Comparison of ENCODE assay signal across 7 cellular contexts in genomic region chr11:95788921-95789505, GRCh38. TPM values are rescaled to one million over a fixed set of nuclear protein-coding genes. Genes with fewer than 3 reads are reported as not detected.
DNase-seq lines count a peak whose midpoint lies in the region; ATAC-seq and TF ChIP-seq lines count a peak whose summit lies in the region.

No MANE protein-coding gene starts in this region.

- H3K4me2 ChIP-seq in SK-N-SH = peak overlapping the region; percentile 94

- no peaks in the 10 kb centered on the region; the same call in 1 of the 2 replicates for H3K4me1 ChIP-seq in ES-I3 (ENCODE audit: insufficient read depth, low read length)
- peaks cover 8 to 31% of the 10 kb centered on the region in 2 experiments for H3K4me1 ChIP-seq in SK-N-SH (ENCODE audit: control insufficient read depth in 1 of 2, insufficient read depth in 2 of 2, low read depth in 1 of 2, low read length in 1 of 2)
- H3K4me1 ChIP-seq in liver (ENCODE audit: control insufficient read depth in 4 of 4, insufficient read depth in 4 of 4, low read length in 3 of 4) = peaks cover 6 to 33% (median 13%) of the 10 kb centered on the region in 4 donors

- peak; percentile 49 for DNase-seq in SK-N-SH
- no peak for DNase-seq in central memory CD8-positive, alpha-beta T cell (ENCODE audit: low spot score in 2 of 2)
- peak; percentile 0 for DNase-seq in stimulated activated CD8-positive, alpha-beta memory T cell treated with anti-CD3 and anti-CD28 coated beads, Interleukin-2, amount 100 ng/mL, for 1 hour (ENCODE audit: low read depth in 2 of 2)

- peak; percentile 43 for TF ChIP-seq CTCF in SK-N-SH (IDR thresholded peaks at IDR 0.05)
- no peak for TF ChIP-seq CTCF in liver (IDR thresholded peaks at IDR 0.05; ENCODE audit: low read depth, low read length, missing input control)

- POLR2A ChIA-PET in SK-N-SH (lab: Yijun Ruan, JAX) = interaction anchor here (0.7 to 2.0 kb wide), 7 partner anchors 11 to 731 kb away, joined by 3 to 9 read pairs (median 3); partner anchors contain the start of genes CCDC82, ENDOD1, JRKL and SRSF8

- H3K4me1 Mint-ChIP-seq in central memory CD8-positive, alpha-beta T cell = peaks cover 43% of the 10 kb centered on the region

- 3% methylated on average over 14 of the region's 34 CpGs for WGBS in SK-N-SH (ENCODE audit: low lambda C conversion rate)
- 1% methylated on average over 34 of the region's 34 CpGs for WGBS in liver

- no peaks in the 10 kb centered on the region for H3K9me3 ChIP-seq in ES-I3 (ENCODE audit: control insufficient read depth, insufficient read depth, low read length)
- H3K9me3 ChIP-seq in SK-N-SH = no peaks in the 10 kb centered on the region
- H3K9me3 ChIP-seq in liver (ENCODE audit: control insufficient read depth in 4 of 4, low read length in 3 of 4) = no peaks in the 10 kb centered on the region

- H4K20me1 ChIP-seq in SK-N-SH (ENCODE audit: insufficient read depth) = no peaks in the 10 kb centered on the region

- peaks cover 8% of the 10 kb centered on the region for H3F3A ChIP-seq in SK-N-SH (replicated peaks; ENCODE audit: insufficient read depth)

- H3K36me3 ChIP-seq in ES-I3 (ENCODE audit: insufficient read depth, low read length) (peaks cover 9% of the 10 kb centered on the region; the same call in 1 of the 2 replicates), SK-N-SH (replicated peaks in 1 of 2; ENCODE audit: control insufficient read depth in 1 of 2, insufficient read depth in 2 of 2, low read length in 1 of 2) (peaks cover 34 to 35% of the 10 kb centered on the region in 2 experiments), liver (ENCODE audit: control insufficient read depth in 4 of 4, insufficient read depth in 3 of 4, low read depth in 1 of 4, low read length in 3 of 4) (peaks cover 4 to 26% (median 21%) of the 10 kb centered on the region in 4 donors)

- CTCF ChIA-PET in SK-N-SH (lab: Yijun Ruan, JAX) = interaction anchor here (0.6 to 1.6 kb wide), 10 partner anchors 8 to 720 kb away, joined by 3 to 10 read pairs (median 3); partner anchors contain the start of gene SESN3

- H3K4me3 ChIP-seq in SK-N-SH (ENCODE audit: low read depth in 2 of 2, low read length in 1 of 2) (peak overlapping the region; percentile 84 to 96), liver (ENCODE audit: low read depth in 1 of 3, low read length in 3 of 3) (peak overlapping the region; percentile 84 to 96 (median 86))

- H3K79me2 ChIP-seq in SK-N-SH (ENCODE audit: insufficient read depth) = peaks cover 67% of the 10 kb centered on the region

- H3K27ac Mint-ChIP-seq in central memory CD8-positive, alpha-beta T cell (ENCODE audit: low read depth) = peak overlapping the region; percentile 100

- no peaks in the 10 kb centered on the region for H3K9me3 Mint-ChIP-seq in central memory CD8-positive, alpha-beta T cell

- H3K36me3 Mint-ChIP-seq in central memory CD8-positive, alpha-beta T cell (ENCODE audit: insufficient read depth) = peaks cover 49% of the 10 kb centered on the region

- no peak for TF ChIP-seq EP300 in SK-N-SH (IDR thresholded peaks at IDR 0.05; ENCODE audit: borderline replicate concordance in 1 of 2, low read depth in 1 of 2, low read length in 1 of 2)

- no peaks in the 10 kb centered on the region for H3K9me2 ChIP-seq in SK-N-SH

- TF ChIP-seq RAD21 in SK-N-SH (IDR thresholded peaks at IDR 0.05; ENCODE audit: low read length) (peak; percentile 27), liver (IDR thresholded peaks at IDR 0.05) (no peak)

- H3K27ac ChIP-seq in SK-N-SH (ENCODE audit: low read depth in 2 of 2, low read length in 1 of 2) (peak overlapping the region; percentile 84 to 97), liver (ENCODE audit: low read depth in 1 of 2, low read length in 2 of 2) (peak overlapping the region; percentile 99)

- H3K27me3 ChIP-seq in SK-N-SH (ENCODE audit: insufficient read depth) (no peaks in the 10 kb centered on the region), liver (ENCODE audit: control insufficient read depth in 4 of 4, insufficient read depth in 4 of 4, low read length in 3 of 4) (no peaks in the 10 kb centered on the region)

- ATAC-seq in HG03135 (IDR thresholded peaks at IDR 0.05; ENCODE audit: unreplicated experiment) (peak; percentile 9), GM21737 (IDR thresholded peaks at IDR 0.05; ENCODE audit: unreplicated experiment) (no peak)
- ATAC-seq in central memory CD8-positive, alpha-beta T cell (replicated peaks; ENCODE audit: extremely low read depth, poor library complexity, severe bottlenecking) = no peak

- peak overlapping the region; percentile 80 for H2AFZ ChIP-seq in SK-N-SH (ENCODE audit: low read depth)

- H3K9ac ChIP-seq in ES-I3 (ENCODE audit: low read depth, low read length) = peak overlapping the region; percentile 81
- peak overlapping the region; percentile 93 for H3K9ac ChIP-seq in SK-N-SH
- H3K9ac ChIP-seq in liver (ENCODE audit: low read depth in 1 of 2, low read length in 2 of 2) = peak overlapping the region; percentile 44 to 78

- peak overlapping the region; percentile 98 for H3K4me3 Mint-ChIP-seq in central memory CD8-positive, alpha-beta T cell

- H3K27me3 Mint-ChIP-seq in central memory CD8-positive, alpha-beta T cell = no peaks in the 10 kb centered on the region

TF ChIP-seq in SK-N-SH, 30 proteins besides CTCF, POLR2A, EP300 and RAD21:
- TF ChIP-seq YY1 (IDR thresholded peaks at IDR 0.05; ENCODE audit: low read depth) = peak; percentile 68; the same call in 1 of the 2 replicates
- TF ChIP-seq IRF3 (IDR thresholded peaks at IDR 0.05; ENCODE audit: low read depth, low read length) = no peak
- 0 out of 2 replicates have a peak, but pooled peaks have one; percentile 32 for TF ChIP-seq MXI1 (IDR thresholded peaks at IDR 0.05; ENCODE audit: low read depth, low read length)
- TF ChIP-seq JUND (IDR thresholded peaks at IDR 0.05) = no peak
- peak; percentile 21; the same call in 1 of the 2 replicates for TF ChIP-seq SMC3 (IDR thresholded peaks at IDR 0.05; ENCODE audit: low read depth, low read length)
- no peak for TF ChIP-seq TEAD4 (IDR thresholded peaks at IDR 0.05; ENCODE audit: borderline replicate concordance, insufficient read depth)
- no peak for TF ChIP-seq NFIC (IDR thresholded peaks at IDR 0.05; ENCODE audit: borderline replicate concordance)
- TF ChIP-seq FOXM1 (IDR thresholded peaks at IDR 0.05; ENCODE audit: low read depth) = no peak
- no peak; the same call in 1 of the 2 replicates for TF ChIP-seq GATA2 (CRISPR knock-in tag; IDR thresholded peaks at IDR 0.05)
- TF ChIP-seq MEF2A (IDR thresholded peaks at IDR 0.05; ENCODE audit: borderline replicate concordance, low read depth) = no peak
- TF ChIP-seq FOXJ3 (CRISPR knock-in tag; IDR thresholded peaks at IDR 0.05) = 0 out of 2 replicates have a peak, but pooled peaks have one; percentile 43

TF ChIP-seq in liver, 16 proteins besides CTCF, POLR2A, EP300 and RAD21 (continues in another document):
- no peak for TF ChIP-seq HNF4A (conservative IDR thresholded peaks at IDR 0.05)
- no peak for TF ChIP-seq NR2F2 (IDR thresholded peaks at IDR 0.05)
- TF ChIP-seq FOXA2 (IDR thresholded peaks at IDR 0.05) = no peak
- no peak for TF ChIP-seq FOXA1 (IDR thresholded peaks at IDR 0.05)
- TF ChIP-seq TAF1 (conservative IDR thresholded peaks at IDR 0.05) = no peak
- no peak for TF ChIP-seq SP1 (IDR thresholded peaks at IDR 0.05)
- TF ChIP-seq EGR1 (IDR thresholded peaks at IDR 0.05; ENCODE audit: low read depth in 2 of 2) = no peak
- TF ChIP-seq REST (IDR thresholded peaks at IDR 0.05) = no peak
- no peak for TF ChIP-seq GABPA (IDR thresholded peaks at IDR 0.05 in 1 of 2, conservative IDR thresholded peaks at IDR 0.05 in 1 of 2)

RNA-seq across cellular contexts. Expression of gene FAM76B, which starts 0.6 kb away (rescaled TPM):
- polyA plus RNA-seq in SK-N-SH (2012; rRNA removed) (15.4 and 23.2 TPM in 2 replicates), liver (10 to 100 TPM in 1 of 2 donors, 1 to 10 TPM in 1; 5.0 to 21.5 TPM)
- 10.6 and 10.7 TPM in 2 replicates for polyA plus RNA-seq in SK-N-SH (2012; cell fraction: cytosol; rRNA removed)
- 62.1 and 78.6 TPM in 2 replicates for polyA plus RNA-seq in SK-N-SH (2012; cell fraction: nucleus; rRNA removed)
- total RNA-seq in liver = 10 to 100 TPM; 17.1 to 62.9 TPM

RNA-seq across cellular contexts. Expression of gene CEP57, which starts 1.3 kb away (rescaled TPM):
- polyA plus RNA-seq in SK-N-SH (2012; rRNA removed) = 12.2 and 16.0 TPM in 2 replicates
- 15.7 and 16.7 TPM in 2 replicates for polyA plus RNA-seq in SK-N-SH (2012; cell fraction: cytosol; rRNA removed)
- 14.1 and 26.0 TPM in 2 replicates for polyA plus RNA-seq in SK-N-SH (2012; cell fraction: nucleus; rRNA removed)
- total RNA-seq in liver = 10 to 100 TPM; 30.6 to 31.5 TPM
- polyA plus RNA-seq in liver = 10 to 100 TPM; 11.2 to 32.8 TPM

Comparison
In these comparisons a context has a peak if more than half of its experiments do, and no peak if none do; other contexts are left out.
1. DNase-seq: peak in SK-N-SH (single experiment) and stimulated activated CD8-positive, alpha-beta memory T cell treated with anti-CD3 and anti-CD28 coated beads, Interleukin-2, amount 100 ng/mL, for 1 hour (2 of 2); none in central memory CD8-positive, alpha-beta T cell (0 of 2).
2. Peak in every context shown above with its lines, with median percentiles within 50 percentile points of each other: H3K9ac ChIP-seq.